ENCODE assay signal across 1 cellular context in the genomic region with DNA sequence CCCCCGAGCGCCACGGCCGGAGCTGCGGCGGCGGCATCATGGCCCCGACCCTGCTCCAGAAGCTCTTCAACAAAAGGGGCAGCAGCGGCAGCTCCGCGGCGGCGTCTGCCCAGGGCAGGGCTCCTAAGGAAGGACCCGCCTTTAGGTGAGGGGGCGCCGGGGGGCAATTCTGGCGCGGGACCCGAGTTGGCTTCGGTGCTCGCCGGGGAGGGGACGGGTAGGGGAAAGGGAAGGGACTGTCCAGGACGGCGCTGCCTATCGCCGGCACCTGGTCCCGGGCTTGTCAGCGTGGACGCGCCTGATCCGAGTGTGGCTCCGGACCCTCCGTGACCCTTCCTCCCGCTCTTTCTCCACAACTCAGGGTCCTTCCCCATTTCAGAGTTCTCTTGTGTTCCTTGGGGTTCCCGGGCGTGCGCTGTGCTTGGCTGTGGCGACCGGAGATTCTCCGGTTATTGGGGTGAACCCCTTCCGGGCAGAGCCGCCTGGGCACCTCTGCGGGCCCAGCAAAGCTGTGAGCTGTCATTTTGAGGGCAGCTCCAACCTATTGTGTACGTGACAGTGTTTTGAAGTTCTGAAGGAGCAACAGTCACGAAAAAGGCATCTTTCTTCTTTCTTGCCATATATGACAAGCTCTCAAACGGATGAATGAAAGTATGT.
A peak's percentile ranks its signal among the peaks of the same experiment; 100 is the strongest.
TF ChIP-seq lines count a peak whose summit lies in the region.

No MANE protein-coding gene starts in this region.

TF ChIP-seq in HepG2, 621 proteins besides CTCF, POLR2A, EP300 and RAD21 (continued from another document):
- TF ChIP-seq, protein P1, sequence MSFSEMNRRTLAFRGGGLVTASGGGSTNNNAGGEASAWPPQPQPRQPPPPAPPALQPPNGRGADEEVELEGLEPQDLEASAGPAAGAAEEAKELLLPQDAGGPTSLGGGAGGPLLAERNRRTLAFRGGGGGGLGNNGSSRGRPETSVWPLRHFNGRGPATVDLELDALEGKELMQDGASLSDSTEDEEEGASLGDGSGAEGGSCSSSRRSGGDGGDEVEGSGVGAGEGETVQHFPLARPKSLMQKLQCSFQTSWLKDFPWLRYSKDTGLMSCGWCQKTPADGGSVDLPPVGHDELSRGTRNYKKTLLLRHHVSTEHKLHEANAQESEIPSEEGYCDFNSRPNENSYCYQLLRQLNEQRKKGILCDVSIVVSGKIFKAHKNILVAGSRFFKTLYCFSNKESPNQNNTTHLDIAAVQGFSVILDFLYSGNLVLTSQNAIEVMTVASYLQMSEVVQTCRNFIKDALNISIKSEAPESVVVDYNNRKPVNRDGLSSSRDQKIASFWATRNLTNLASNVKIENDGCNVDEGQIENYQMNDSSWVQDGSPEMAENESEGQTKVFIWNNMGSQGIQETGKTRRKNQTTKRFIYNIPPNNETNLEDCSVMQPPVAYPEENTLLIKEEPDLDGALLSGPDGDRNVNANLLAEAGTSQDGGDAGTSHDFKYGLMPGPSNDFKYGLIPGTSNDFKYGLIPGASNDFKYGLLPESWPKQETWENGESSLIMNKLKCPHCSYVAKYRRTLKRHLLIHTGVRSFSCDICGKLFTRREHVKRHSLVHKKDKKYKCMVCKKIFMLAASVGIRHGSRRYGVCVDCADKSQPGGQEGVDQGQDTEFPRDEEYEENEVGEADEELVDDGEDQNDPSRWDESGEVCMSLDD (CRISPR knock-in tag; IDR thresholded peaks at IDR 0.05; ENCODE audit: borderline replicate concordance): 0 out of 2 replicates have a peak, but pooled peaks have one; percentile 30
- TF ChIP-seq, protein P2, sequence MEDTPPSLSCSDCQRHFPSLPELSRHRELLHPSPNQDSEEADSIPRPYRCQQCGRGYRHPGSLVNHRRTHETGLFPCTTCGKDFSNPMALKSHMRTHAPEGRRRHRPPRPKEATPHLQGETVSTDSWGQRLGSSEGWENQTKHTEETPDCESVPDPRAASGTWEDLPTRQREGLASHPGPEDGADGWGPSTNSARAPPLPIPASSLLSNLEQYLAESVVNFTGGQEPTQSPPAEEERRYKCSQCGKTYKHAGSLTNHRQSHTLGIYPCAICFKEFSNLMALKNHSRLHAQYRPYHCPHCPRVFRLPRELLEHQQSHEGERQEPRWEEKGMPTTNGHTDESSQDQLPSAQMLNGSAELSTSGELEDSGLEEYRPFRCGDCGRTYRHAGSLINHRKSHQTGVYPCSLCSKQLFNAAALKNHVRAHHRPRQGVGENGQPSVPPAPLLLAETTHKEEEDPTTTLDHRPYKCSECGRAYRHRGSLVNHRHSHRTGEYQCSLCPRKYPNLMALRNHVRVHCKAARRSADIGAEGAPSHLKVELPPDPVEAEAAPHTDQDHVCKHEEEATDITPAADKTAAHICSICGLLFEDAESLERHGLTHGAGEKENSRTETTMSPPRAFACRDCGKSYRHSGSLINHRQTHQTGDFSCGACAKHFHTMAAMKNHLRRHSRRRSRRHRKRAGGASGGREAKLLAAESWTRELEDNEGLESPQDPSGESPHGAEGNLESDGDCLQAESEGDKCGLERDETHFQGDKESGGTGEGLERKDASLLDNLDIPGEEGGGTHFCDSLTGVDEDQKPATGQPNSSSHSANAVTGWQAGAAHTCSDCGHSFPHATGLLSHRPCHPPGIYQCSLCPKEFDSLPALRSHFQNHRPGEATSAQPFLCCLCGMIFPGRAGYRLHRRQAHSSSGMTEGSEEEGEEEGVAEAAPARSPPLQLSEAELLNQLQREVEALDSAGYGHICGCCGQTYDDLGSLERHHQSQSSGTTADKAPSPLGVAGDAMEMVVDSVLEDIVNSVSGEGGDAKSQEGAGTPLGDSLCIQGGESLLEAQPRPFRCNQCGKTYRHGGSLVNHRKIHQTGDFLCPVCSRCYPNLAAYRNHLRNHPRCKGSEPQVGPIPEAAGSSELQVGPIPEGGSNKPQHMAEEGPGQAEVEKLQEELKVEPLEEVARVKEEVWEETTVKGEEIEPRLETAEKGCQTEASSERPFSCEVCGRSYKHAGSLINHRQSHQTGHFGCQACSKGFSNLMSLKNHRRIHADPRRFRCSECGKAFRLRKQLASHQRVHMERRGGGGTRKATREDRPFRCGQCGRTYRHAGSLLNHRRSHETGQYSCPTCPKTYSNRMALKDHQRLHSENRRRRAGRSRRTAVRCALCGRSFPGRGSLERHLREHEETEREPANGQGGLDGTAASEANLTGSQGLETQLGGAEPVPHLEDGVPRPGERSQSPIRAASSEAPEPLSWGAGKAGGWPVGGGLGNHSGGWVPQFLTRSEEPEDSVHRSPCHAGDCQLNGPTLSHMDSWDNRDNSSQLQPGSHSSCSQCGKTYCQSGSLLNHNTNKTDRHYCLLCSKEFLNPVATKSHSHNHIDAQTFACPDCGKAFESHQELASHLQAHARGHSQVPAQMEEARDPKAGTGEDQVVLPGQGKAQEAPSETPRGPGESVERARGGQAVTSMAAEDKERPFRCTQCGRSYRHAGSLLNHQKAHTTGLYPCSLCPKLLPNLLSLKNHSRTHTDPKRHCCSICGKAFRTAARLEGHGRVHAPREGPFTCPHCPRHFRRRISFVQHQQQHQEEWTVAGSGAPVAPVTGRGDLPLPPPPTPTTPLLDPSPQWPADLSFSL (CRISPR knock-in tag; IDR thresholded peaks at IDR 0.05): no peak
- TF ChIP-seq THYN1 (CRISPR knock-in tag; IDR thresholded peaks at IDR 0.05; ENCODE audit: borderline replicate concordance, low read depth): no peak
- TF ChIP-seq, protein P3, sequence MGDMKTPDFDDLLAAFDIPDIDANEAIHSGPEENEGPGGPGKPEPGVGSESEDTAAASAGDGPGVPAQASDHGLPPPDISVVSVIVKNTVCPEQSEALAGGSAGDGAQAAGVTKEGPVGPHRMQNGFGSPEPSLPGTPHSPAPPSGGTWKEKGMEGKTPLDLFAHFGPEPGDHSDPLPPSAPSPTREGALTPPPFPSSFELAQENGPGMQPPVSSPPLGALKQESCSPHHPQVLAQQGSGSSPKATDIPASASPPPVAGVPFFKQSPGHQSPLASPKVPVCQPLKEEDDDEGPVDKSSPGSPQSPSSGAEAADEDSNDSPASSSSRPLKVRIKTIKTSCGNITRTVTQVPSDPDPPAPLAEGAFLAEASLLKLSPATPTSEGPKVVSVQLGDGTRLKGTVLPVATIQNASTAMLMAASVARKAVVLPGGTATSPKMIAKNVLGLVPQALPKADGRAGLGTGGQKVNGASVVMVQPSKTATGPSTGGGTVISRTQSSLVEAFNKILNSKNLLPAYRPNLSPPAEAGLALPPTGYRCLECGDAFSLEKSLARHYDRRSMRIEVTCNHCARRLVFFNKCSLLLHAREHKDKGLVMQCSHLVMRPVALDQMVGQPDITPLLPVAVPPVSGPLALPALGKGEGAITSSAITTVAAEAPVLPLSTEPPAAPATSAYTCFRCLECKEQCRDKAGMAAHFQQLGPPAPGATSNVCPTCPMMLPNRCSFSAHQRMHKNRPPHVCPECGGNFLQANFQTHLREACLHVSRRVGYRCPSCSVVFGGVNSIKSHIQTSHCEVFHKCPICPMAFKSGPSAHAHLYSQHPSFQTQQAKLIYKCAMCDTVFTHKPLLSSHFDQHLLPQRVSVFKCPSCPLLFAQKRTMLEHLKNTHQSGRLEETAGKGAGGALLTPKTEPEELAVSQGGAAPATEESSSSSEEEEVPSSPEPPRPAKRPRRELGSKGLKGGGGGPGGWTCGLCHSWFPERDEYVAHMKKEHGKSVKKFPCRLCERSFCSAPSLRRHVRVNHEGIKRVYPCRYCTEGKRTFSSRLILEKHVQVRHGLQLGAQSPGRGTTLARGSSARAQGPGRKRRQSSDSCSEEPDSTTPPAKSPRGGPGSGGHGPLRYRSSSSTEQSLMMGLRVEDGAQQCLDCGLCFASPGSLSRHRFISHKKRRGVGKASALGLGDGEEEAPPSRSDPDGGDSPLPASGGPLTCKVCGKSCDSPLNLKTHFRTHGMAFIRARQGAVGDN (CRISPR knock-in tag; IDR thresholded peaks at IDR 0.05): 0 out of 2 replicates have a peak, but pooled peaks have one; percentile 8
- TF ChIP-seq, protein P4, sequence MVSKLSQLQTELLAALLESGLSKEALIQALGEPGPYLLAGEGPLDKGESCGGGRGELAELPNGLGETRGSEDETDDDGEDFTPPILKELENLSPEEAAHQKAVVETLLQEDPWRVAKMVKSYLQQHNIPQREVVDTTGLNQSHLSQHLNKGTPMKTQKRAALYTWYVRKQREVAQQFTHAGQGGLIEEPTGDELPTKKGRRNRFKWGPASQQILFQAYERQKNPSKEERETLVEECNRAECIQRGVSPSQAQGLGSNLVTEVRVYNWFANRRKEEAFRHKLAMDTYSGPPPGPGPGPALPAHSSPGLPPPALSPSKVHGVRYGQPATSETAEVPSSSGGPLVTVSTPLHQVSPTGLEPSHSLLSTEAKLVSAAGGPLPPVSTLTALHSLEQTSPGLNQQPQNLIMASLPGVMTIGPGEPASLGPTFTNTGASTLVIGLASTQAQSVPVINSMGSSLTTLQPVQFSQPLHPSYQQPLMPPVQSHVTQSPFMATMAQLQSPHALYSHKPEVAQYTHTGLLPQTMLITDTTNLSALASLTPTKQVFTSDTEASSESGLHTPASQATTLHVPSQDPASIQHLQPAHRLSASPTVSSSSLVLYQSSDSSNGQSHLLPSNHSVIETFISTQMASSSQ (IDR thresholded peaks at IDR 0.05; ENCODE audit: low read depth): no peak
- TF ChIP-seq, protein P4 (CRISPR knock-in tag; IDR thresholded peaks at IDR 0.05; ENCODE audit: borderline replicate concordance): peak; percentile 29; the same call in 1 of the 2 replicates
- TF ChIP-seq, protein P5, sequence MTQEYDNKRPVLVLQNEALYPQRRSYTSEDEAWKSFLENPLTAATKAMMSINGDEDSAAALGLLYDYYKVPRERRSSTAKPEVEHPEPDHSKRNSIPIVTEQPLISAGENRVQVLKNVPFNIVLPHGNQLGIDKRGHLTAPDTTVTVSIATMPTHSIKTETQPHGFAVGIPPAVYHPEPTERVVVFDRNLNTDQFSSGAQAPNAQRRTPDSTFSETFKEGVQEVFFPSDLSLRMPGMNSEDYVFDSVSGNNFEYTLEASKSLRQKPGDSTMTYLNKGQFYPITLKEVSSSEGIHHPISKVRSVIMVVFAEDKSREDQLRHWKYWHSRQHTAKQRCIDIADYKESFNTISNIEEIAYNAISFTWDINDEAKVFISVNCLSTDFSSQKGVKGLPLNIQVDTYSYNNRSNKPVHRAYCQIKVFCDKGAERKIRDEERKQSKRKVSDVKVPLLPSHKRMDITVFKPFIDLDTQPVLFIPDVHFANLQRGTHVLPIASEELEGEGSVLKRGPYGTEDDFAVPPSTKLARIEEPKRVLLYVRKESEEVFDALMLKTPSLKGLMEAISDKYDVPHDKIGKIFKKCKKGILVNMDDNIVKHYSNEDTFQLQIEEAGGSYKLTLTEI (CRISPR knock-in tag; conservative IDR thresholded peaks at IDR 0.05): no peak
- TF ChIP-seq, protein P6, sequence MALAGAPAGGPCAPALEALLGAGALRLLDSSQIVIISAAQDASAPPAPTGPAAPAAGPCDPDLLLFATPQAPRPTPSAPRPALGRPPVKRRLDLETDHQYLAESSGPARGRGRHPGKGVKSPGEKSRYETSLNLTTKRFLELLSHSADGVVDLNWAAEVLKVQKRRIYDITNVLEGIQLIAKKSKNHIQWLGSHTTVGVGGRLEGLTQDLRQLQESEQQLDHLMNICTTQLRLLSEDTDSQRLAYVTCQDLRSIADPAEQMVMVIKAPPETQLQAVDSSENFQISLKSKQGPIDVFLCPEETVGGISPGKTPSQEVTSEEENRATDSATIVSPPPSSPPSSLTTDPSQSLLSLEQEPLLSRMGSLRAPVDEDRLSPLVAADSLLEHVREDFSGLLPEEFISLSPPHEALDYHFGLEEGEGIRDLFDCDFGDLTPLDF (CRISPR knock-in tag; IDR thresholded peaks at IDR 0.05): peak; percentile 36; the same call in 1 of the 2 replicates
- 0 out of 2 replicates have a peak, but pooled peaks have one; percentile 57 for TF ChIP-seq TP53 (CRISPR knock-in tag; conservative IDR thresholded peaks at IDR 0.05)
- 0 out of 2 replicates have a peak, but pooled peaks have one; percentile 24 for TF ChIP-seq ARNTL (CRISPR knock-in tag; IDR thresholded peaks at IDR 0.05)
- TF ChIP-seq RXRA (CRISPR knock-in tag; IDR thresholded peaks at IDR 0.05): 0 out of 2 replicates have a peak, but pooled peaks have one; percentile 17
